ENCODE assay signal across 35 cellular contexts in genomic region chr5:133520991-133521706, GRCh38.
"Had no signal": no experiment of that assay in that cellular context is flagged by ENCODE, and none has a peak within 500 bp of the region (broad histone marks: within the 10 kb centered on the region; RNA-seq: fewer than 3 reads in every experiment).

No MANE protein-coding gene starts in this region.

- DNase-seq: activated CD4-positive, alpha-beta memory T cell treated with anti-CD3 and anti-CD28 coated beads for 36 hours; activated CD4-positive, alpha-beta T cell treated with anti-CD3 and anti-CD28 coated beads for 4 hours; activated CD4-positive, alpha-beta T cell treated with anti-CD3 and anti-CD28 coated beads, Interleukin-2, amount 50 U/mL, for 1 hour; activated CD8-positive, alpha-beta memory T cell treated with anti-CD3 and anti-CD28 coated beads, Interleukin-2, amount 10 ng/mL, durations not matched to agents 7 days and 5 days; activated effector memory CD4-positive, alpha-beta T cell treated with anti-CD3 and anti-CD28 coated beads, Interleukin-2, amount 50 U/mL, for 16 hours; activated naive CD4-positive, alpha-beta T cell; activated naive CD4-positive, alpha-beta T cell treated with anti-CD3 and anti-CD28 coated beads, Interleukin-2, amount 50 U/mL, for 16 hours; activated naive CD8-positive, alpha-beta T cell treated with anti-CD3 and anti-CD28 coated beads, Interleukin-2, amount 10 ng/mL, durations not matched to agents 7 days and 5 days; activated T-cell treated with anti-CD3 and anti-CD28 coated beads, Interleukin-2, amount 50 U/mL, for 1 hour; activated T-cell treated with anti-CD3 and anti-CD28 coated beads, Interleukin-2, amount 50 U/mL, for 72 hours; amygdala; cerebellar nuclear complex; Kasumi-1; KG1; MG63; NCI-H1048; NCI-H1105 treated with DMSO at 0.1 percent for 48 hours; NCI-H1436; NCI-H1694; NCI-H1930; NCI-H2081 treated with DMSO at 0.1 percent for 48 hours; NCI-H226; NCI-H524 treated with DMSO at 0.1 percent for 48 hours; NCI-H748 treated with DMSO at 0.1 percent for 48 hours; NK-92 treated with Interleukin-12 subunit alpha and Interleukin-12 subunit beta, amount 100 ng/mL, for 24 hours; PC-3; Peyer's patch; RPMI8226; SHP77 treated with DMSO at 0.1 percent for 48 hours had no signal

- H3K4me3 ChIP-seq: ascending aorta, breast epithelium, MG63, Peyer's patch, SJSA1 had no signal

- H3K27me3 ChIP-seq: ascending aorta, breast epithelium, Peyer's patch had no signal

- H3K9me3 Mint-ChIP-seq: activated CD4-positive, alpha-beta memory T cell treated with anti-CD3 and anti-CD28 coated beads for 36 hours; activated naive CD8-positive, alpha-beta T cell treated with anti-CD3 and anti-CD28 coated beads, Interleukin-2, amount 10 ng/mL, durations not matched to agents 7 days and 5 days; activated T-cell treated with anti-CD3 and anti-CD28 coated beads, Interleukin-2, amount 50 U/mL, for 72 hours; activated T-helper 17 cell treated with anti-CD3 and anti-CD28 coated beads, Interleukin-2, amount 50 U/mL, for 72 hours; WTC11 had no signal

- ATAC-seq: activated CD4-positive, CD25-positive, alpha-beta regulatory T cell treated with anti-CD3 and anti-CD28 coated beads, Interleukin-2, amount 50 U/mL, for 24 hours; activated CD8-positive, alpha-beta memory T cell treated with anti-CD3 and anti-CD28 coated beads, Interleukin-2, amount 10 ng/mL, durations not matched to agents 7 days and 5 days; activated T-cell treated with anti-CD3 and anti-CD28 coated beads, Interleukin-2, amount 50 U/mL, for 72 hours; activated T-helper 17 cell treated with anti-CD3 and anti-CD28 coated beads, Interleukin-2, amount 50 U/mL, for 72 hours; PC-3; WTC11 had no signal

- H3K4me1 Mint-ChIP-seq: activated CD8-positive, alpha-beta memory T cell treated with anti-CD3 and anti-CD28 coated beads, Interleukin-2, amount 10 ng/mL, durations not matched to agents 7 days and 5 days; activated naive CD8-positive, alpha-beta T cell treated with anti-CD3 and anti-CD28 coated beads, Interleukin-2, amount 10 ng/mL, durations not matched to agents 7 days and 5 days; activated T-helper 17 cell treated with anti-CD3 and anti-CD28 coated beads, Interleukin-2, amount 50 U/mL, for 72 hours had no signal

- H3K27ac Mint-ChIP-seq: activated CD4-positive, alpha-beta memory T cell treated with anti-CD3 and anti-CD28 coated beads for 36 hours; activated CD8-positive, alpha-beta memory T cell treated with anti-CD3 and anti-CD28 coated beads, Interleukin-2, amount 10 ng/mL, durations not matched to agents 7 days and 5 days; activated naive CD8-positive, alpha-beta T cell treated with anti-CD3 and anti-CD28 coated beads, Interleukin-2, amount 10 ng/mL, durations not matched to agents 7 days and 5 days; activated T-cell treated with anti-CD3 and anti-CD28 coated beads, Interleukin-2, amount 50 U/mL, for 72 hours; activated T-helper 17 cell treated with anti-CD3 and anti-CD28 coated beads, Interleukin-2, amount 50 U/mL, for 72 hours; WTC11 had no signal

- H3K27ac ChIP-seq: ascending aorta, breast epithelium, Peyer's patch, SJSA1 had no signal

- H3K4me1 ChIP-seq: ascending aorta, breast epithelium, Peyer's patch, SJSA1 had no signal

- H3K36me3 ChIP-seq: ascending aorta, breast epithelium, MG63, Peyer's patch, SJSA1 had no signal

- H3K9me3 ChIP-seq: ascending aorta, breast epithelium, Peyer's patch, SJSA1 had no signal

- H3K4me3 Mint-ChIP-seq: activated CD4-positive, alpha-beta memory T cell treated with anti-CD3 and anti-CD28 coated beads for 36 hours; activated CD8-positive, alpha-beta memory T cell treated with anti-CD3 and anti-CD28 coated beads, Interleukin-2, amount 10 ng/mL, durations not matched to agents 7 days and 5 days; activated naive CD8-positive, alpha-beta T cell treated with anti-CD3 and anti-CD28 coated beads, Interleukin-2, amount 10 ng/mL, durations not matched to agents 7 days and 5 days; activated T-cell treated with anti-CD3 and anti-CD28 coated beads, Interleukin-2, amount 50 U/mL, for 72 hours; activated T-helper 17 cell treated with anti-CD3 and anti-CD28 coated beads, Interleukin-2, amount 50 U/mL, for 72 hours; WTC11 had no signal

- H3K36me3 Mint-ChIP-seq: activated CD4-positive, alpha-beta memory T cell treated with anti-CD3 and anti-CD28 coated beads for 36 hours; activated CD8-positive, alpha-beta memory T cell treated with anti-CD3 and anti-CD28 coated beads, Interleukin-2, amount 10 ng/mL, durations not matched to agents 7 days and 5 days; activated naive CD8-positive, alpha-beta T cell treated with anti-CD3 and anti-CD28 coated beads, Interleukin-2, amount 10 ng/mL, durations not matched to agents 7 days and 5 days; WTC11 had no signal
